16 cellular contexts compared by ENCODE assay signal in the genomic region with DNA sequence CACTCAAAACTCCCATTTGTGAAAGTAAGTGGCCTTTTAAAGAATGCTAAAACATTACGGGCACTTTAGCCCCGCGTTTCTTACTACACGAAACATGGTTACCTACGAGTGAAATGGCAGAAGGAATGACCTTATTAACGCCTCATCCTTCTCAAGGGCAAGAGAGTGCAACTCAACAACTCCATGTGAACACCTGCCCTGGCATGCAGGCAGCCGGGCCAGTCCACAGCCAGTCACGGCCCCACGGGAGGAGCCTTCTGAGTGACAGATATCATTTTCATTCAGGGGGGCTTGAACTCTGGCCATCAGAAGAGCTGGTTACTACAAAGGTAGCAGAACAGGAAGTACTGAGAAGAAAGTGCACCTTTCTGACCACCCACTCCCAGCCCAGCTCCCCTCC.
"Had no signal": no experiment of that assay in that cellular context is flagged by ENCODE, and none has a peak within 500 bp of the region (broad histone marks: within the 10 kb centered on the region; RNA-seq: fewer than 3 reads in every experiment).

No MANE protein-coding gene starts in this region.

- FAIRE-seq: astrocyte, bronchial epithelial cell had no signal

- H3K4me1 Mint-ChIP-seq: activated CD8-positive, alpha-beta memory T cell treated with anti-CD3 and anti-CD28 coated beads, Interleukin-2, amount 10 ng/mL, durations not matched to agents 7 days and 5 days; nephron progenitor cell; stimulated activated naive B cell treated with anti-CD40 and anti-IgM and Interleukin-4, amounts not matched to agents 10 μg/mL and 1 μg/mL and 100 μg/mL, for 72 hours had no signal

- H3K4me3 Mint-ChIP-seq: activated CD8-positive, alpha-beta memory T cell treated with anti-CD3 and anti-CD28 coated beads, Interleukin-2, amount 10 ng/mL, durations not matched to agents 7 days and 5 days; dendritic cell treated with granulocyte-macrophage colony-stimulating factor and Interleukin-4, amounts not matched to agents 40 ng/mL and 50 ng/mL, for 4 days; nephron progenitor cell; stimulated activated naive B cell treated with anti-CD40 and anti-IgM and Interleukin-4, amounts not matched to agents 10 μg/mL and 1 μg/mL and 100 μg/mL, for 72 hours had no signal

- H3K36me3 ChIP-seq: gastroesophageal sphincter, ovary had no signal

- ATAC-seq: activated CD8-positive, alpha-beta memory T cell treated with anti-CD3 and anti-CD28 coated beads, Interleukin-2, amount 10 ng/mL, durations not matched to agents 7 days and 5 days; gastroesophageal sphincter; left ventricle myocardium superior; stimulated activated naive B cell treated with anti-CD40 and anti-IgM and Interleukin-4, amounts not matched to agents 10 μg/mL and 1 μg/mL and 100 μg/mL, for 72 hours had no signal

- H3K27me3 Mint-ChIP-seq: activated CD8-positive, alpha-beta memory T cell treated with anti-CD3 and anti-CD28 coated beads, Interleukin-2, amount 10 ng/mL, durations not matched to agents 7 days and 5 days; dendritic cell treated with granulocyte-macrophage colony-stimulating factor and Interleukin-4, amounts not matched to agents 40 ng/mL and 50 ng/mL, for 4 days had no signal

- H3K27me3 ChIP-seq: ovary had no signal

- H3K27ac ChIP-seq: gastroesophageal sphincter, ovary had no signal

- H3K4me3 ChIP-seq: gastroesophageal sphincter, ovary had no signal

- H3K9me3 ChIP-seq: ovary had no signal

- H3K9me3 Mint-ChIP-seq: dendritic cell treated with granulocyte-macrophage colony-stimulating factor and Interleukin-4, amounts not matched to agents 40 ng/mL and 50 ng/mL, for 4 days had no signal

- DNase-seq: activated CD4-positive, alpha-beta T cell treated with anti-CD3 and anti-CD28 coated beads, Interleukin-2, amount 50 U/mL, for 1 hour; activated CD4-positive, CD25-positive, alpha-beta regulatory T cell; activated CD8-positive, alpha-beta memory T cell treated with anti-CD3 and anti-CD28 coated beads, Interleukin-2, amount 10 ng/mL, durations not matched to agents 7 days and 5 days; activated naive CD4-positive, alpha-beta T cell treated with anti-CD3 and anti-CD28 coated beads, Interleukin-2, amount 50 U/mL, for 16 hours; activated T-cell treated with anti-CD3 and anti-CD28 coated beads, Interleukin-2, amount 50 U/mL, for 1 hour; erythroblast; left ventricle myocardium superior; mesenchymal stem cell; nephron progenitor cell; stimulated activated CD4-positive, alpha-beta T cell treated with anti-CD3 and anti-CD28 coated beads, Interleukin-2, amount 100 ng/mL, for 48 hours; stimulated activated naive B cell treated with anti-CD40 and anti-IgM and Interleukin-4, amounts not matched to agents 10 μg/mL and 1 μg/mL and 100 μg/mL, for 72 hours had no signal

- H3K36me3 Mint-ChIP-seq: activated CD8-positive, alpha-beta memory T cell treated with anti-CD3 and anti-CD28 coated beads, Interleukin-2, amount 10 ng/mL, durations not matched to agents 7 days and 5 days had no signal

- H3K4me1 ChIP-seq: gastroesophageal sphincter had no signal

- H3K27ac Mint-ChIP-seq: activated CD8-positive, alpha-beta memory T cell treated with anti-CD3 and anti-CD28 coated beads, Interleukin-2, amount 10 ng/mL, durations not matched to agents 7 days and 5 days; dendritic cell treated with granulocyte-macrophage colony-stimulating factor and Interleukin-4, amounts not matched to agents 40 ng/mL and 50 ng/mL, for 4 days; nephron progenitor cell; stimulated activated naive B cell treated with anti-CD40 and anti-IgM and Interleukin-4, amounts not matched to agents 10 μg/mL and 1 μg/mL and 100 μg/mL, for 72 hours had no signal
